Comparison of ENCODE assay signal across 8 cellular contexts in the genomic region with DNA sequence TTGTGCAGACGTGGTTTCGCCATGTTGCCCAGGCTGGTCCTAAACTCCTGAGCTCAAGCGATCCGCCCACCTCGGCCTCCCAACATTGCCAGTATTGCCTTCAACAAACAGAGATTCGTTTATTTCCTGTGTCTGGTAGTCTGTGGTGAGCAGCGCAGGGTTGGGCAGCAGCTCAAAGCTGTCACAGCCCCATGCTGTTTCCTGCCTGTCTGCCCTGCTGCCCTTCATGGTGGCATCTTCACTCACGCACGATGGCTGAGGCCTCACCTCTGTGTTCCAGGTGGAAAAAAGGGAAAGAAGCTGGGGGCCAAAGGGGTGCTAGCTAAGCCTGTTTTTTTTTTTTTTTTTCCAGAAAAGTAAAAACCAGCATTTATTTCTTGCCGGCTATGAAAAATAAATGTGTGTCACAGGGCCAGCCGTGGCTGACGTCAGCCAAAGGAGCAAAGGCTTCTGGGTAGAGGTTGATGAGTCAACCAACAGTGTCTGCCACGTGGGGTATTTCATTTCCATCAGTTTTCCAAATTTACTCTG.
A peak's percentile ranks its signal among the peaks of the same experiment; 100 is the strongest.
DNase-seq lines count a peak whose midpoint lies in the region; ATAC-seq lines count a peak whose summit lies in the region.

No MANE protein-coding gene starts in this region.

- no peak overlapping the region for H3K4me3 ChIP-seq in mucosa of stomach (ENCODE audit: low read length)

- H3K27me3 ChIP-seq in mucosa of stomach (ENCODE audit: control insufficient read depth, insufficient read depth, low read length) = no peaks in the 10 kb centered on the region

- peak; percentile 34 for DNase-seq in HPDE6-E6E7 (ENCODE audit: extremely low spot score)
- peak; percentile 78 to 82 for DNase-seq in activated CD4-positive, alpha-beta T cell treated with anti-CD3 and anti-CD28 coated beads for 4 hours
- peak; percentile 64 for DNase-seq in cerebellar cortex (ENCODE audit: low spot score)
- peak; percentile 76 for DNase-seq in stimulated activated naive CD8-positive, alpha-beta T cell treated with anti-CD3 and anti-CD28 coated beads, Interleukin-15, Interleukin-2, amounts not matched to agents 100 U/mL and 50 U/mL, for 24 hours

- H3K36me3 ChIP-seq in mucosa of stomach (ENCODE audit: control insufficient read depth, insufficient read depth, low read length) = peaks cover 14% of the 10 kb centered on the region

- no peaks in the 10 kb centered on the region for H3K4me1 ChIP-seq in mucosa of stomach (ENCODE audit: control insufficient read depth, insufficient read depth, low read length)

- no peaks in the 10 kb centered on the region for H3K9me3 ChIP-seq in mucosa of stomach (ENCODE audit: control insufficient read depth, low read length)

- H3K9ac ChIP-seq in mucosa of stomach (ENCODE audit: low read length) = peak overlapping the region; percentile 28

- ATAC-seq in stimulated activated naive CD8-positive, alpha-beta T cell treated with anti-CD3 and anti-CD28 coated beads, Interleukin-15, Interleukin-2, amounts not matched to agents 100 U/mL and 50 U/mL, for 24 hours = peak; percentile 94
- ATAC-seq in GM18517 (IDR thresholded peaks at IDR 0.05; ENCODE audit: unreplicated experiment) (no peak), HG02798 (IDR thresholded peaks at IDR 0.05; ENCODE audit: poor library complexity, unreplicated experiment) (no peak), HG03521 (IDR thresholded peaks at IDR 0.05; ENCODE audit: unreplicated experiment) (no peak)
